In genomic region chr7:158394936-158395335, GRCh38 we compare ENCODE assay signal across 1 cellular context.
TF ChIP-seq lines count a peak whose summit lies in the region.

No MANE protein-coding gene starts in this region.

TF ChIP-seq in GM23338, 12 proteins besides CTCF, POLR2A, EP300 and RAD21 (continued from another document):
- TF ChIP-seq REST (IDR thresholded peaks at IDR 0.05; ENCODE audit: unreplicated experiment) (no peak), JUNB (IDR thresholded peaks at IDR 0.05; ENCODE audit: unreplicated experiment) (no peak)
TF ChIP-seq in GM23338: peak in this region for 0.
